Comparison of ENCODE assay signal across 15 cellular contexts in the genomic region with DNA sequence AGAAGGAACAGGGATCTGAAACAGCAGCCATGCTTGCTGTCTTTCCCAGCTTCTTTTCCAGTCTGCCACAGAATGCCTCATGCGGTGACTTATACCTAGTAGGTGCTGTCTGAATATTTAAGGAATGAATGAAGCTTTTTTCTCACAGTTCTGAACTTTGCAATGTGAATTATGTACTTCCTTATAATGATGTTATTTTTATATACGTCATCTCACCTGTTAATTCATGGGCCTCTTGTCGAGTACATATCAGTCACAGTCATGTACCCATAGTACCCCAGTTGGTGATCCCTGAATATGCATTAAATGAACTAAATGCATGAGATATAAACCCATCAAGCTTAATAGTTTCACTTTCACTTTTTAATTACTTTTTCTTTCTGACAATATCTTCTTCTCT.
"Had no signal": no experiment of that assay in that cellular context is flagged by ENCODE, and none has a peak within 500 bp of the region (broad histone marks: within the 10 kb centered on the region; RNA-seq: fewer than 3 reads in every experiment).

No MANE protein-coding gene starts in this region.

- H3K27me3 ChIP-seq: tibial artery, vagina had no signal

- H3K4me1 ChIP-seq: tibial artery, vagina had no signal

- H3K4me3 ChIP-seq: lower lobe of right lung, mucosa of descending colon, tibial artery, vagina had no signal

- ATAC-seq: activated naive CD8-positive, alpha-beta T cell treated with anti-CD3 and anti-CD28 coated beads, Interleukin-2, amount 50 U/mL, for 24 hours; mucosa of descending colon; naive thymus-derived CD8-positive, alpha-beta T cell; right cardiac atrium; stimulated activated effector memory CD8-positive, alpha-beta T cell treated with anti-CD3 and anti-CD28 coated beads, Interleukin-12 subunit alpha, Interleukin-12 subunit beta, amount 100 ng/mL, for 72 hours; WTC11 had no signal

- H3K27ac ChIP-seq: epithelial cell of prostate, lower lobe of right lung, tibial artery, vagina had no signal

- H3K36me3 ChIP-seq: lower lobe of right lung, tibial artery, vagina had no signal

- DNase-seq: activated CD4-positive, alpha-beta T cell treated with anti-CD3 and anti-CD28 coated beads for 48 hours; activated naive CD4-positive, alpha-beta T cell; activated naive CD8-positive, alpha-beta T cell treated with anti-CD3 and anti-CD28 coated beads, Interleukin-2, amount 50 U/mL, for 24 hours; effector memory CD4-positive, alpha-beta T cell; hypothalamus; kidney glomerular epithelial cell; lower lobe of right lung; mucosa of descending colon; naive thymus-derived CD8-positive, alpha-beta T cell; right cardiac atrium; tibial artery had no signal

- H3K9me3 ChIP-seq: lower lobe of right lung, mucosa of descending colon, tibial artery, vagina had no signal
